ENCODE assay signal across 8 cellular contexts in genomic region chr1:41122851-41123518, GRCh38.
A peak's percentile ranks its signal among the peaks of the same experiment; 100 is the strongest.
DNase-seq lines count a peak whose midpoint lies in the region; ATAC-seq and TF ChIP-seq lines count a peak whose summit lies in the region.

No MANE protein-coding gene starts in this region.

- no peaks in the 10 kb centered on the region for H3K36me3 ChIP-seq in left lung

- DNase-seq in stimulated activated CD4-positive, alpha-beta T cell treated with anti-CD3 and anti-CD28 coated beads, Interleukin-4, amount 100 ng/mL, for 24 hours = peak; percentile 6
- no peak for DNase-seq in stimulated activated CD4-positive, alpha-beta T cell treated with anti-CD3 and anti-CD28 coated beads, Interleukin-1b, Interleukin-23, amount 100 ng/mL, for 48 hours
- DNase-seq in NCI-H446 (lab: John Stamatoyannopoulos, UW) (peak; percentile 9 to 12), astrocyte of the spinal cord (ENCODE audit: low read depth, low spot score) (peak; percentile 86), left lung (no peak), cerebellar nuclear complex (lab: John Stamatoyannopoulos, UW) (no peak)
- DNase-seq in effector CD4-positive, alpha-beta T cell = no peak

- ATAC-seq in left lung (peak; percentile 82), GM21529 (IDR thresholded peaks at IDR 0.05; ENCODE audit: unreplicated experiment) (no peak)

- in situ Hi-C loops in astrocyte of the spinal cord (cut with HindIII; ENCODE audit: low sequenced_read_pairs) = no loop called here

- no peaks in the 10 kb centered on the region for H3K4me1 ChIP-seq in left lung

- H3K27me3 ChIP-seq in left lung = no peaks in the 10 kb centered on the region

- TF ChIP-seq CTCF in astrocyte of the spinal cord (IDR thresholded peaks at IDR 0.05; ENCODE audit: low read depth, low read length) (peak; percentile 65), left lung (IDR thresholded peaks at IDR 0.05) (peak in 1 of 2 donors; percentile 32)

- no peak overlapping the region for H3K4me3 ChIP-seq in astrocyte of the spinal cord (ENCODE audit: low read depth, low read length)
- H3K4me3 ChIP-seq in left lung = no peak overlapping the region

- no peak overlapping the region for H3K27ac ChIP-seq in left lung

- intact Hi-C loops in left lung (cut with DNase I) = no loop called here

- no peaks in the 10 kb centered on the region for H3K9me3 ChIP-seq in left lung

Comparison
In these comparisons a context has a peak if more than half of its experiments do, and no peak if none do; other contexts are left out.
1. DNase-seq: peak in stimulated activated CD4-positive, alpha-beta T cell treated with anti-CD3 and anti-CD28 coated beads, Interleukin-4, amount 100 ng/mL, for 24 hours (single experiment), NCI-H446 (2 of 2) and astrocyte of the spinal cord (single experiment); none in stimulated activated CD4-positive, alpha-beta T cell treated with anti-CD3 and anti-CD28 coated beads, Interleukin-1b, Interleukin-23, amount 100 ng/mL, for 48 hours (single experiment), left lung (0 of 2), cerebellar nuclear complex (0 of 2) and effector CD4-positive, alpha-beta T cell (single experiment).